In the genomic region with DNA sequence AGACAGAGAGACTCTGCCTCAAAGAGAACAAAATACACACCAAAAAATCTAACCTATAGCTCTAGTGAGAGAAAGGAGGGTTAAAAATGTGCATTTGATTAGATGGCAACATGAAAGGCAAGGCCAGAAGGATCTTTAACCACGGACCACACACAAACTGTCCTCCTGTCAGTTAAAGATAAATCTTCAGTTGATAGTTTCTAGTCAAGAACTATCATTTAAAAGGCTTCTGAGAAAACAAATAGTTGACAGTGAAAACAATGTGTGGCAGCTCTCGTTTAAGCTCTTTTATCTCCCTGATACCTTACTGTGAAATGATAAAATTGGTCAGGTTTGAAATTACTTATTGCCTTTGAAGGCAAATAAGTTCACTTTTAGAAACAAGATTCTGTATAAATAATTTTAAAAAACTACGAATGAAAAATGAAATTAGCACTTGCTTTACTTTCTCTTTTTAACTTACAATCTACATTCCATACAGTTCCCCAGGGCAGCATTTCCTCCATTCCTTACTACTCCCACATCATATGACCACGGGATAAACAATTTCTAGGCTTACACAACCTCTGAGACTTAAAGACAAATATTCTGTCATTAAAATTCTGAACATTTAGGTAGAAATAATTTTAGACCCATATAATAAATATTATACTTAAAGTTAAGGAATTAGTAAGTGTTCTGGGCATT, we compare ENCODE assay signal across 13 cellular contexts.
DNase-seq lines count a peak whose midpoint lies in the region; ATAC-seq, FAIRE-seq and TF ChIP-seq lines count a peak whose summit lies in the region.
"Had no signal": no experiment of that assay in that cellular context is flagged by ENCODE, and none has a peak within 500 bp of the region (broad histone marks: within the 10 kb centered on the region; RNA-seq: fewer than 3 reads in every experiment).

No MANE protein-coding gene starts in this region.

- no peaks in the 10 kb centered on the region for H3K4me1 Mint-ChIP-seq in naive thymus-derived CD4-positive, alpha-beta T cell

- H3K27ac Mint-ChIP-seq in naive thymus-derived CD4-positive, alpha-beta T cell, result no peak overlapping the region
- H3K27ac Mint-ChIP-seq: activated CD8-positive, alpha-beta T cell treated with anti-CD3 and anti-CD28 coated beads, Interleukin-2, amount 10 ng/mL, durations not matched to agents 7 days and 5 days had no signal

- H3K36me3 ChIP-seq in K562 (ENCODE audit: control insufficient read depth, insufficient read depth, low read length) (no peaks in the 10 kb centered on the region), hepatocyte (replicated peaks; ENCODE audit: insufficient read depth, low read depth) (no peaks in the 10 kb centered on the region), esophagus squamous epithelium (peaks cover 0 to 36% (median 11%) of the 10 kb centered on the region in 3 donors)
- H3K36me3 ChIP-seq in naive thymus-derived CD4-positive, alpha-beta T cell (ENCODE audit: control insufficient read depth in 2 of 3, insufficient read depth in 3 of 3, low read length in 3 of 3), result no peaks in the 10 kb centered on the region

- in situ Hi-C loops in K562 (cut with MboI), result no loop called here

- TF ChIP-seq POLR2A in K562 (conservative IDR thresholded peaks at IDR 0.05) (no peak), esophagus squamous epithelium (IDR thresholded peaks at IDR 0.05) (no peak)

- no peaks in the 10 kb centered on the region for H3K9me1 ChIP-seq in K562 (ENCODE audit: control insufficient read depth, insufficient read depth, low read length)

- H2AFZ ChIP-seq in K562 (ENCODE audit: low read depth, low read length) (no peak overlapping the region), hepatocyte (no peak overlapping the region)

- H3K9me3 Mint-ChIP-seq in naive thymus-derived CD4-positive, alpha-beta T cell, result no peaks in the 10 kb centered on the region

- no peak for TF ChIP-seq CTCF in K562 (IDR thresholded peaks at IDR 0.05 in 2 of 3, conservative IDR thresholded peaks at IDR 0.05 in 1 of 3; ENCODE audit: insufficient read depth in 2 of 3, low read depth in 1 of 3, low read length in 3 of 3)
- no peak for TF ChIP-seq CTCF in hepatocyte (IDR thresholded peaks at IDR 0.05; ENCODE audit: poor library complexity)
- no peak for TF ChIP-seq CTCF in esophagus squamous epithelium (IDR thresholded peaks at IDR 0.05)

- H3K9ac ChIP-seq in K562 (ENCODE audit: insufficient read depth in 1 of 2, low read depth in 2 of 2, low read length in 2 of 2), result no peak overlapping the region
- H3K9ac ChIP-seq: KMS-11 had no signal

- no peak for ATAC-seq in K562
- ATAC-seq in naive thymus-derived CD4-positive, alpha-beta T cell, result no peak
- ATAC-seq: activated CD8-positive, alpha-beta T cell treated with anti-CD3 and anti-CD28 coated beads, Interleukin-2, amount 10 ng/mL, durations not matched to agents 7 days and 5 days had no signal

- POLR2A ChIA-PET in K562 (lab: Yijun Ruan, JAX), result interaction anchor here (0.7 kb wide), 1 partner anchor 12 kb away, joined by 3 read pairs; no protein-coding TSS in a partner anchor
- POLR2A ChIA-PET in naive thymus-derived CD4-positive, alpha-beta T cell (lab: Charles Lee), result no interaction called here

- TF ChIP-seq RAD21 in K562 (CRISPR knock-in tag; conservative IDR thresholded peaks at IDR 0.05 in 1 of 2, IDR thresholded peaks at IDR 0.05 in 1 of 2), result no peak

- no peaks in the 10 kb centered on the region for H3K27me3 ChIP-seq in K562 (ENCODE audit: control insufficient read depth in 2 of 2, insufficient read depth in 2 of 2, low read length in 2 of 2)
- no peaks in the 10 kb centered on the region for H3K27me3 ChIP-seq in hepatocyte
- H3K27me3 ChIP-seq in naive thymus-derived CD4-positive, alpha-beta T cell (ENCODE audit: control insufficient read depth in 2 of 2, insufficient read depth in 2 of 2, low read length in 2 of 2), result no peaks in the 10 kb centered on the region
- no peaks in the 10 kb centered on the region for H3K27me3 ChIP-seq in esophagus squamous epithelium

- H3K9me2 ChIP-seq in hepatocyte (replicated peaks; ENCODE audit: insufficient read depth), result peaks cover under 1% of the 10 kb centered on the region

- 2% methylated on average over 4 of the region's 4 CpGs for WGBS in K562 (ENCODE audit: insufficient coverage, low coverage, missing lambda C conversion rate)
- WGBS in hepatocyte (ENCODE audit: low lambda C conversion rate, missing lambda C conversion rate), result 23% methylated on average over 4 of the region's 4 CpGs
- WGBS in esophagus squamous epithelium, 2 donors, result 38 to 40% methylated on average over 4 of the region's 4 CpGs

- no peak overlapping the region for H3K4me2 ChIP-seq in K562 (ENCODE audit: insufficient read depth, low read length)
- H3K4me2 ChIP-seq in hepatocyte, result peak overlapping the region; percentile 40
- H3K4me2 ChIP-seq: KMS-11 had no signal

- H3K4me1 ChIP-seq in K562 (replicated peaks in 1 of 2; ENCODE audit: control insufficient read depth in 2 of 2, insufficient read depth in 2 of 2, low read length in 2 of 2), result no peaks in the 10 kb centered on the region
- peaks cover 3% of the 10 kb centered on the region for H3K4me1 ChIP-seq in hepatocyte (ENCODE audit: insufficient read depth)
- no peaks in the 10 kb centered on the region for H3K4me1 ChIP-seq in naive thymus-derived CD4-positive, alpha-beta T cell (ENCODE audit: control insufficient read depth in 2 of 2, insufficient read depth in 2 of 2, low read length in 2 of 2)
- H3K4me1 ChIP-seq in esophagus squamous epithelium, result no peaks in the 10 kb centered on the region

- H3K27ac ChIP-seq in K562 (ENCODE audit: extremely low read depth, low read depth, low read length), result no peak overlapping the region
- H3K27ac ChIP-seq in hepatocyte, result peak overlapping the region; percentile 53
- no peak overlapping the region for H3K27ac ChIP-seq in naive thymus-derived CD4-positive, alpha-beta T cell (ENCODE audit: low read depth, low read length)
- H3K27ac ChIP-seq in esophagus squamous epithelium, result peak overlapping the region in 2 of 4 donors; percentile 1 to 16
- H3K27ac ChIP-seq: KMS-11 had no signal

- DNase-seq in HS-5 (ENCODE audit: low read depth) (peak; percentile 30), K562 (ENCODE audit: extremely low read depth in 1 of 4, low spot score in 3 of 4) (no peak), hepatocyte (ENCODE audit: low spot score) (peak; percentile 20), stromal cell of bone marrow (ENCODE audit: low read depth) (peak; percentile 62), esophagus squamous epithelium (lab: John Stamatoyannopoulos, UW) (no peak), NCI-H2029 (lab: John Stamatoyannopoulos, UW) (no peak), MV-4-11 (lab: John Stamatoyannopoulos, UW) (no peak)
- DNase-seq in naive thymus-derived CD4-positive, alpha-beta T cell, result no peak
- DNase-seq: activated CD8-positive, alpha-beta T cell treated with anti-CD3 and anti-CD28 coated beads, Interleukin-2, amount 10 ng/mL, durations not matched to agents 7 days and 5 days; NCI-H2227 treated with DMSO at 0.1 percent for 48 hours; stimulated activated CD4-positive, alpha-beta T cell treated with anti-CD3 and anti-CD28 coated beads, Interleukin-12 subunit alpha, Interleukin-12 subunit beta, amount 100 ng/mL, for 4 hours had no signal

- H3K9me3 ChIP-seq in K562 (replicated peaks; ENCODE audit: control insufficient read depth, insufficient read depth, low read depth, low read length) (no peaks in the 10 kb centered on the region), hepatocyte (ENCODE audit: low read depth) (no peaks in the 10 kb centered on the region), esophagus squamous epithelium (no peaks in the 10 kb centered on the region)
- H3K9me3 ChIP-seq in naive thymus-derived CD4-positive, alpha-beta T cell (ENCODE audit: control insufficient read depth in 2 of 3, low read length in 3 of 3), result no peaks in the 10 kb centered on the region

- intact Hi-C loops in K562 (cut with micrococcal nuclease) (no loop called here), esophagus squamous epithelium (cut with DNase I) (no loop called here)
- intact Hi-C loops in naive thymus-derived CD4-positive, alpha-beta T cell (cut with micrococcal nuclease), result no loop called here

- H3K79me2 ChIP-seq in K562 (ENCODE audit: control insufficient read depth, insufficient read depth, low read length) (no peaks in the 10 kb centered on the region), hepatocyte (peaks cover 2% of the 10 kb centered on the region)

- CTCF ChIA-PET in K562 (lab: Yijun Ruan, JAX; ENCODE audit: low intra/inter-chr PET ratio), result no interaction called here
- CTCF ChIA-PET in naive thymus-derived CD4-positive, alpha-beta T cell (lab: Charles Lee), result no interaction called here

- TF ChIP-seq EP300 in K562 (IDR thresholded peaks at IDR 0.05; ENCODE audit: low read length), result no peak

- H3K4me3 Mint-ChIP-seq in naive thymus-derived CD4-positive, alpha-beta T cell, result no peak overlapping the region
- H3K4me3 Mint-ChIP-seq: activated CD8-positive, alpha-beta T cell treated with anti-CD3 and anti-CD28 coated beads, Interleukin-2, amount 10 ng/mL, durations not matched to agents 7 days and 5 days had no signal

- H3K4me3 ChIP-seq in K562 (no peak overlapping the region), hepatocyte (no peak overlapping the region), esophagus squamous epithelium (no peak overlapping the region)
- H3K4me3 ChIP-seq in naive thymus-derived CD4-positive, alpha-beta T cell (ENCODE audit: low read length), result no peak overlapping the region

- FAIRE-seq in K562 (lab: Jason Lieb, UNC), result no peak
- FAIRE-seq: frontal cortex had no signal

- H3K27me3 Mint-ChIP-seq in naive thymus-derived CD4-positive, alpha-beta T cell, result no peaks in the 10 kb centered on the region

- BruUV-seq in K562 (replicated peaks; lab: Mats Ljungman, UMichigan), result no TSS peak

- H4K20me1 ChIP-seq in K562 (replicated peaks; ENCODE audit: control insufficient read depth, insufficient read depth, low read length), result no peaks in the 10 kb centered on the region
- H4K20me1 ChIP-seq in hepatocyte (ENCODE audit: insufficient read depth, poor library complexity, severe bottlenecking), result no peaks in the 10 kb centered on the region

- H3K36me3 Mint-ChIP-seq in naive thymus-derived CD4-positive, alpha-beta T cell, result no peaks in the 10 kb centered on the region

TF ChIP-seq in K562, 482 proteins besides CTCF, POLR2A, EP300 and RAD21 (continues in another document):
- peak; percentile 7 for TF ChIP-seq MEIS2 (IDR thresholded peaks at IDR 0.05; ENCODE audit: partially characterized antibody)

Comparison
In these comparisons a context has a peak if more than half of its experiments do, and no peak if none do; other contexts are left out.
1. DNase-seq: peak in HS-5 (single experiment), hepatocyte (single experiment) and stromal cell of bone marrow (single experiment); none in K562 (0 of 4), naive thymus-derived CD4-positive, alpha-beta T cell (0 of 9), esophagus squamous epithelium (single experiment), NCI-H2029 (single experiment) and MV-4-11 (single experiment).